ENCODE assay signal across 1 cellular context in genomic region chr3:36892457-36893136, GRCh38.
TF ChIP-seq lines count a peak whose summit lies in the region.

No MANE protein-coding gene starts in this region.

TF ChIP-seq in endothelial cell of umbilical vein, 7 proteins besides CTCF, POLR2A, EP300 and RAD21 (continued from another document):
- TF ChIP-seq EZH2 (IDR thresholded peaks at IDR 0.05; ENCODE audit: borderline replicate concordance, low read depth, low read length, severe bottlenecking) (no peak), FOS (IDR thresholded peaks at IDR 0.05; ENCODE audit: borderline replicate concordance, insufficient read depth, low read length) (no peak), POLR2AphosphoS5 (IDR thresholded peaks at IDR 0.05; ENCODE audit: insufficient read depth, low read depth, low read length) (no peak)
